ENCODE assay signal across 8 cellular contexts in genomic region chr12:120725151-120725658, GRCh38. TPM values are rescaled to one million over a fixed set of nuclear protein-coding genes. Genes with fewer than 3 reads are reported as not detected.
DNase-seq lines count a peak whose midpoint lies in the region; ATAC-seq and TF ChIP-seq lines count a peak whose summit lies in the region.

No MANE protein-coding gene starts in this region.

- no peaks in the 10 kb centered on the region for H3F3A ChIP-seq in SK-N-SH (replicated peaks; ENCODE audit: insufficient read depth)

- no peaks in the 10 kb centered on the region for H4K20me1 ChIP-seq in SK-N-SH (ENCODE audit: insufficient read depth)
- H4K20me1 ChIP-seq in hepatocyte (ENCODE audit: insufficient read depth, poor library complexity, severe bottlenecking): no peaks in the 10 kb centered on the region

- H3K9me3 ChIP-seq in SK-N-SH (no peaks in the 10 kb centered on the region), hepatocyte (ENCODE audit: low read depth) (no peaks in the 10 kb centered on the region), stomach smooth muscle (ENCODE audit: control insufficient read depth in 2 of 2, low read length in 2 of 2) (no peaks in the 10 kb centered on the region)

- peak overlapping the region; percentile 92 for H3K4me3 Mint-ChIP-seq in T-helper 1 cell treated with Interleukin-12 subunit alpha and Interleukin-12 subunit beta and Interleukin-4 antibody, amounts not matched to agents 30 μg/mL and 1 μg/mL, for 36 hours

- TF ChIP-seq CTCF in SK-N-SH (IDR thresholded peaks at IDR 0.05) (no peak), hepatocyte (IDR thresholded peaks at IDR 0.05; ENCODE audit: poor library complexity) (no peak)

- H3K36me3 Mint-ChIP-seq in T-helper 1 cell treated with Interleukin-12 subunit alpha and Interleukin-12 subunit beta and Interleukin-4 antibody, amounts not matched to agents 30 μg/mL and 1 μg/mL, for 36 hours (ENCODE audit: low read depth): peaks cover 29% of the 10 kb centered on the region

- H3K27me3 Mint-ChIP-seq in T-helper 1 cell treated with Interleukin-12 subunit alpha and Interleukin-12 subunit beta and Interleukin-4 antibody, amounts not matched to agents 30 μg/mL and 1 μg/mL, for 36 hours (ENCODE audit: low read depth): no peaks in the 10 kb centered on the region

- WGBS in SK-N-SH (ENCODE audit: low lambda C conversion rate): 63% methylated on average over 14 of the region's 14 CpGs
- WGBS in hepatocyte (ENCODE audit: low lambda C conversion rate, missing lambda C conversion rate): 14% methylated on average over 14 of the region's 14 CpGs

- no peak overlapping the region for H3K27ac ChIP-seq in SK-N-SH (ENCODE audit: low read depth in 2 of 2, low read length in 1 of 2)
- H3K27ac ChIP-seq in hepatocyte: peak overlapping the region; percentile 74
- peak overlapping the region; percentile 77 for H3K27ac ChIP-seq in stomach smooth muscle (ENCODE audit: low read length)

- no peak for TF ChIP-seq EP300 in SK-N-SH (IDR thresholded peaks at IDR 0.05; ENCODE audit: borderline replicate concordance in 1 of 2, low read depth in 1 of 2, low read length in 1 of 2)

- H3K27me3 ChIP-seq in SK-N-SH (ENCODE audit: insufficient read depth) (no peaks in the 10 kb centered on the region), hepatocyte (no peaks in the 10 kb centered on the region), stomach smooth muscle (ENCODE audit: control insufficient read depth in 1 of 2, insufficient read depth in 2 of 2, low read length in 2 of 2) (no peaks in the 10 kb centered on the region)

- H3K79me2 ChIP-seq in SK-N-SH (ENCODE audit: insufficient read depth): no peaks in the 10 kb centered on the region
- peaks cover 17% of the 10 kb centered on the region for H3K79me2 ChIP-seq in hepatocyte

- H3K9me2 ChIP-seq in SK-N-SH (no peaks in the 10 kb centered on the region), hepatocyte (replicated peaks; ENCODE audit: insufficient read depth) (no peaks in the 10 kb centered on the region)

- DNase-seq in T-helper 1 cell (no peak), SK-N-SH (no peak), hepatocyte (ENCODE audit: low spot score) (no peak), NOMO-1 treated with dmso at 0.1 percent for 144 hours (lab: John Stamatoyannopoulos, UW; ENCODE audit: unreplicated experiment) (no peak), left lobe of liver (ENCODE audit: low spot score) (no peak), pons (ENCODE audit: low spot score) (no peak)

- H3K27ac Mint-ChIP-seq in T-helper 1 cell treated with Interleukin-12 subunit alpha and Interleukin-12 subunit beta and Interleukin-4 antibody, amounts not matched to agents 30 μg/mL and 1 μg/mL, for 36 hours: peak overlapping the region; percentile 38

- ATAC-seq in left lobe of liver: no peak

- CTCF ChIA-PET in SK-N-SH (lab: Yijun Ruan, JAX): interaction anchor here (0.8 to 1.6 kb wide), 6 partner anchors 11 to 246 kb away, joined by 3 to 8 read pairs (median 4); no protein-coding TSS in a partner anchor

- no peak for TF ChIP-seq RAD21 in SK-N-SH (IDR thresholded peaks at IDR 0.05; ENCODE audit: low read length)

- peaks cover 16% of the 10 kb centered on the region for H3K4me1 Mint-ChIP-seq in T-helper 1 cell treated with Interleukin-12 subunit alpha and Interleukin-12 subunit beta and Interleukin-4 antibody, amounts not matched to agents 30 μg/mL and 1 μg/mL, for 36 hours (ENCODE audit: low read depth)

- H2AFZ ChIP-seq in SK-N-SH (ENCODE audit: low read depth): peak overlapping the region; percentile 78
- H2AFZ ChIP-seq in hepatocyte: peak overlapping the region; percentile 92

- H3K4me2 ChIP-seq in SK-N-SH (peak overlapping the region; percentile 94), hepatocyte (peak overlapping the region; percentile 92)

- H3K9ac ChIP-seq in SK-N-SH: peak overlapping the region; percentile 49; the same call in 1 of the 2 replicates
- peak overlapping the region; percentile 78 to 82 for H3K9ac ChIP-seq in stomach smooth muscle (ENCODE audit: low read length in 2 of 2)

- H3K4me1 ChIP-seq in SK-N-SH (ENCODE audit: control insufficient read depth in 1 of 2, insufficient read depth in 2 of 2, low read depth in 1 of 2, low read length in 1 of 2): peaks cover 5 to 31% of the 10 kb centered on the region in 2 experiments; a peak in 3 of 4 replicates
- H3K4me1 ChIP-seq in hepatocyte (ENCODE audit: insufficient read depth): peaks cover 16% of the 10 kb centered on the region
- peaks cover 19% of the 10 kb centered on the region for H3K4me1 ChIP-seq in stomach smooth muscle (ENCODE audit: control insufficient read depth, insufficient read depth, low read length)

- peaks cover 34% of the 10 kb centered on the region in 2 experiments for H3K36me3 ChIP-seq in SK-N-SH (replicated peaks in 1 of 2; ENCODE audit: control insufficient read depth in 1 of 2, insufficient read depth in 2 of 2, low read length in 1 of 2)
- no peaks in the 10 kb centered on the region for H3K36me3 ChIP-seq in hepatocyte (replicated peaks; ENCODE audit: insufficient read depth, low read depth)
- peaks cover 28 to 37% of the 10 kb centered on the region in 2 donors for H3K36me3 ChIP-seq in stomach smooth muscle (ENCODE audit: control insufficient read depth in 2 of 2, insufficient read depth in 2 of 2, low read length in 2 of 2)

- POLR2A ChIA-PET in SK-N-SH (lab: Yijun Ruan, JAX): no interaction called here

- H3K9me3 Mint-ChIP-seq in T-helper 1 cell treated with Interleukin-12 subunit alpha and Interleukin-12 subunit beta and Interleukin-4 antibody, amounts not matched to agents 30 μg/mL and 1 μg/mL, for 36 hours: no peaks in the 10 kb centered on the region

- H3K4me3 ChIP-seq in SK-N-SH (ENCODE audit: low read depth in 2 of 2, low read length in 1 of 2) (peak overlapping the region; percentile 60), hepatocyte (peak overlapping the region; percentile 50), stomach smooth muscle (ENCODE audit: low read length in 2 of 2) (peak overlapping the region; percentile 82)

TF ChIP-seq in SK-N-SH, 30 proteins besides CTCF, POLR2A, EP300 and RAD21:
- TF ChIP-seq USF1 (IDR thresholded peaks at IDR 0.05; ENCODE audit: borderline replicate concordance, low read depth) (no peak), POLR2AphosphoS5 (IDR thresholded peaks at IDR 0.05; ENCODE audit: low read depth, low read length) (no peak), MAX (IDR thresholded peaks at IDR 0.05; ENCODE audit: low read depth) (no peak), FOSL2 (IDR thresholded peaks at IDR 0.05; ENCODE audit: borderline replicate concordance, low read depth) (no peak), SMC3 (IDR thresholded peaks at IDR 0.05; ENCODE audit: low read depth, low read length) (no peak)
- TF ChIP-seq, protein P1, sequence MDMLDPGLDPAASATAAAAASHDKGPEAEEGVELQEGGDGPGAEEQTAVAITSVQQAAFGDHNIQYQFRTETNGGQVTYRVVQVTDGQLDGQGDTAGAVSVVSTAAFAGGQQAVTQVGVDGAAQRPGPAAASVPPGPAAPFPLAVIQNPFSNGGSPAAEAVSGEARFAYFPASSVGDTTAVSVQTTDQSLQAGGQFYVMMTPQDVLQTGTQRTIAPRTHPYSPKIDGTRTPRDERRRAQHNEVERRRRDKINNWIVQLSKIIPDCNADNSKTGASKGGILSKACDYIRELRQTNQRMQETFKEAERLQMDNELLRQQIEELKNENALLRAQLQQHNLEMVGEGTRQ (IDR thresholded peaks at IDR 0.05; ENCODE audit: borderline replicate concordance, low read depth, low read length): no peak

RNA-seq across cellular contexts. Expression of gene ACADS, which starts 0.4 kb away (rescaled TPM):
- polyA plus RNA-seq in SK-N-SH (2012; rRNA removed) (4.5 and 4.9 TPM in 2 replicates), hepatocyte (58.0 and 66.8 TPM in 2 replicates)
- polyA plus RNA-seq in SK-N-SH (2012; cell fraction: cytosol; rRNA removed): 1.3 and 2.9 TPM in 2 replicates
- polyA plus RNA-seq in SK-N-SH (2012; cell fraction: nucleus; rRNA removed): 17.0 and 23.0 TPM in 2 replicates
- total RNA-seq in hepatocyte (53.5 and 59.6 TPM in 2 replicates), left lobe of liver (198 TPM)

RNA-seq across cellular contexts. Expression of gene UNC119B, which starts 14.9 kb away (rescaled TPM):
- 23.6 and 32.0 TPM in 2 replicates for polyA plus RNA-seq in SK-N-SH (2012; rRNA removed)
- polyA plus RNA-seq in SK-N-SH (2012; cell fraction: cytosol; rRNA removed): 25.3 and 28.0 TPM in 2 replicates
- polyA plus RNA-seq in SK-N-SH (2012; cell fraction: nucleus; rRNA removed): 23.7 and 28.0 TPM in 2 replicates
- total RNA-seq in hepatocyte: 24.7 and 26.0 TPM in 2 replicates
- polyA plus RNA-seq in hepatocyte: 5.2 and 10.9 TPM in 2 replicates
- total RNA-seq in left lobe of liver: 10.7 TPM

RNA-seq across cellular contexts. Expression of gene MLEC, which starts 38.3 kb away (rescaled TPM):
- polyA plus RNA-seq in SK-N-SH (2012; rRNA removed) (23.4 and 27.8 TPM in 2 replicates), hepatocyte (210 and 227 TPM in 2 replicates)
- polyA plus RNA-seq in SK-N-SH (2012; cell fraction: cytosol; rRNA removed): 32.4 and 33.3 TPM in 2 replicates
- polyA plus RNA-seq in SK-N-SH (2012; cell fraction: nucleus; rRNA removed): 12.2 and 23.2 TPM in 2 replicates
- total RNA-seq in hepatocyte (132 and 135 TPM in 2 replicates), left lobe of liver (194 TPM)

Comparison
In these comparisons a context has a peak if more than half of its experiments do, and no peak if none do; other contexts are left out.
1. H3K27ac ChIP-seq: peak in hepatocyte (single experiment) and stomach smooth muscle (single experiment); none in SK-N-SH (0 of 2).
2. Peak in every context shown above with its lines, with median percentiles within 50 percentile points of each other: H3K4me3 ChIP-seq.